ENCODE assay signal across 13 cellular contexts in genomic region chr14:90512332-90512951, GRCh38.
A peak's percentile ranks its signal among the peaks of the same experiment; 100 is the strongest.
DNase-seq lines count a peak whose midpoint lies in the region; ATAC-seq and TF ChIP-seq lines count a peak whose summit lies in the region.
"Had no signal": no experiment of that assay in that cellular context is flagged by ENCODE, and none has a peak within 500 bp of the region (broad histone marks: within the 10 kb centered on the region; RNA-seq: fewer than 3 reads in every experiment).

No MANE protein-coding gene starts in this region.

- H3K27me3 ChIP-seq in BLaER1 (no peaks in the 10 kb centered on the region), NT2/D1 (ENCODE audit: insufficient read depth, insufficient read length) (no peaks in the 10 kb centered on the region), heart left ventricle (no peaks in the 10 kb centered on the region), neuronal stem cell (ENCODE audit: control insufficient read depth in 3 of 3, insufficient read depth in 3 of 3, low read depth in 1 of 3, low read length in 3 of 3) (no peaks in the 10 kb centered on the region), SK-N-SH (ENCODE audit: insufficient read depth) (no peaks in the 10 kb centered on the region)
- H3K27me3 ChIP-seq: uterus had no signal

- DNase-seq in NT2/D1 (ENCODE audit: low read depth, low spot score) (no peak), heart left ventricle (peak in 1 of 5 donors; percentile 48), neuronal stem cell (ENCODE audit: low spot score) (no peak), T-helper 2 cell (no peak), SIG-M5 treated with dmso at 0.1 percent for 504 hours (lab: John Stamatoyannopoulos, UW; ENCODE audit: unreplicated experiment) (no peak), SW 1271 (lab: John Stamatoyannopoulos, UW) (no peak), SK-N-SH (no peak)
- DNase-seq: activated CD8-positive, alpha-beta memory T cell treated with anti-CD3 and anti-CD28 coated beads, Interleukin-2, amount 50 U/mL, for 4 hours; activated naive CD8-positive, alpha-beta T cell treated with anti-CD3 and anti-CD28 coated beads, Interleukin-2, amount 10 ng/mL, durations not matched to agents 7 days and 5 days; EL; immature natural killer cell; uterus had no signal

- no peak for TF ChIP-seq CTCF in heart left ventricle (IDR thresholded peaks at IDR 0.05)
- TF ChIP-seq CTCF in SK-N-SH (IDR thresholded peaks at IDR 0.05), result no peak

- peak overlapping the region; percentile 76 for H3K9ac ChIP-seq in BLaER1
- H3K9ac ChIP-seq in NT2/D1 (ENCODE audit: insufficient read length, low read depth), result peak overlapping the region; percentile 64
- no peak overlapping the region for H3K9ac ChIP-seq in neuronal stem cell (ENCODE audit: low read depth, low read length, poor library complexity)
- H3K9ac ChIP-seq in SK-N-SH, result no peak overlapping the region

- no peak overlapping the region for H3K4ac ChIP-seq in neuronal stem cell (ENCODE audit: low read length)

- H2BK15ac ChIP-seq in neuronal stem cell (ENCODE audit: low read length), result peak overlapping the region; percentile 98

- peaks cover 74% of the 10 kb centered on the region for H3K4me1 ChIP-seq in BLaER1
- peaks cover 29% of the 10 kb centered on the region for H3K4me1 ChIP-seq in NT2/D1 (ENCODE audit: insufficient read depth, insufficient read length)
- peaks cover 3 to 30% (median 23%) of the 10 kb centered on the region in 12 donors for H3K4me1 ChIP-seq in heart left ventricle
- H3K4me1 ChIP-seq in neuronal stem cell (ENCODE audit: control insufficient read depth in 2 of 2, insufficient read depth in 1 of 2, low read depth in 1 of 2, low read length in 2 of 2), result peaks cover 26 to 30% of the 10 kb centered on the region in 2 donors
- H3K4me1 ChIP-seq in SK-N-SH (ENCODE audit: control insufficient read depth in 1 of 2, insufficient read depth in 2 of 2, low read depth in 1 of 2, low read length in 1 of 2), result peaks cover 0 to 19% of the 10 kb centered on the region in 2 experiments; a peak in 1 of 4 replicates
- H3K4me1 ChIP-seq: uterus had no signal

- CTCF ChIA-PET in SK-N-SH (lab: Yijun Ruan, JAX), result interaction anchor here (1.2 to 2.7 kb wide), 3 partner anchors 10 to 113 kb away, joined by 4 to 12 read pairs (median 5); no protein-coding TSS in a partner anchor

- no peak overlapping the region for H3K4me3 ChIP-seq in BLaER1
- no peak overlapping the region for H3K4me3 ChIP-seq in NT2/D1 (ENCODE audit: insufficient read length, low read depth)
- no peak overlapping the region for H3K4me3 ChIP-seq in heart left ventricle
- no peak overlapping the region for H3K4me3 ChIP-seq in neuronal stem cell (ENCODE audit: low read length in 2 of 2)
- no peak overlapping the region for H3K4me3 ChIP-seq in SK-N-SH (ENCODE audit: low read depth in 2 of 2, low read length in 1 of 2)
- H3K4me3 ChIP-seq: uterus had no signal

- H2BK12ac ChIP-seq in neuronal stem cell (ENCODE audit: low read length), result peak overlapping the region; percentile 80

- H2AFZ ChIP-seq in neuronal stem cell (ENCODE audit: low read length), result peak overlapping the region; percentile 67
- no peak overlapping the region for H2AFZ ChIP-seq in SK-N-SH (ENCODE audit: low read depth)

- H3K4me2 ChIP-seq in BLaER1 (peak overlapping the region; percentile 85), neuronal stem cell (ENCODE audit: insufficient read depth, low read length, poor library complexity, severe bottlenecking) (no peak overlapping the region), SK-N-SH (no peak overlapping the region)

- no peak for TF ChIP-seq RAD21 in SK-N-SH (IDR thresholded peaks at IDR 0.05; ENCODE audit: low read length)

- no peak for TF ChIP-seq POLR2A in heart left ventricle (IDR thresholded peaks at IDR 0.05)

- H4K8ac ChIP-seq in neuronal stem cell (ENCODE audit: low read depth, low read length), result peak overlapping the region; percentile 95

- H2BK5ac ChIP-seq in neuronal stem cell (ENCODE audit: low read length), result peak overlapping the region; percentile 6

- WGBS in heart left ventricle, 4 donors, result 49 to 72% (median 61%) methylated on average over 3 to 10 of the region's 10 CpGs
- WGBS in neuronal stem cell (ENCODE audit: extremely low coverage in 2 of 2, insufficient read length in 2 of 2, insufficient replicate concordance in 1 of 2), 2 donors, result no CpG with 5 or more reads among the region's 10 CpGs
- 53% methylated on average over 5 of the region's 10 CpGs for WGBS in SK-N-SH (ENCODE audit: low lambda C conversion rate)

- H3F3A ChIP-seq in SK-N-SH (replicated peaks; ENCODE audit: insufficient read depth), result no peaks in the 10 kb centered on the region

- H2BK120ac ChIP-seq in neuronal stem cell (ENCODE audit: low read depth, low read length), result no peak overlapping the region

- peak overlapping the region; percentile 95 for H3K18ac ChIP-seq in neuronal stem cell (ENCODE audit: low read length)

- POLR2A ChIA-PET in SK-N-SH (lab: Yijun Ruan, JAX), result interaction anchor here (0.6 to 1.3 kb wide), 4 partner anchors 11 to 643 kb away, joined by 3 to 4 read pairs (median 3); no protein-coding TSS in a partner anchor

- H4K20me1 ChIP-seq in BLaER1 (no peaks in the 10 kb centered on the region), SK-N-SH (ENCODE audit: insufficient read depth) (no peaks in the 10 kb centered on the region)

- H2AK5ac ChIP-seq in neuronal stem cell (ENCODE audit: low read depth, low read length), result peak overlapping the region; percentile 83

- H3K23ac ChIP-seq in neuronal stem cell (ENCODE audit: low read depth, low read length, poor library complexity), result peak overlapping the region; percentile 23

- peak overlapping the region; percentile 25 for H3K14ac ChIP-seq in neuronal stem cell (ENCODE audit: low read length)

- H3K79me2 ChIP-seq in SK-N-SH (ENCODE audit: insufficient read depth), result no peaks in the 10 kb centered on the region

- H3K36me3 ChIP-seq in BLaER1, result no peaks in the 10 kb centered on the region
- no peaks in the 10 kb centered on the region for H3K36me3 ChIP-seq in NT2/D1 (ENCODE audit: insufficient read depth, insufficient read length, low read length)
- H3K36me3 ChIP-seq in heart left ventricle, result no peaks in the 10 kb centered on the region
- no peaks in the 10 kb centered on the region for H3K36me3 ChIP-seq in neuronal stem cell (replicated peaks in 1 of 2; ENCODE audit: control insufficient read depth in 2 of 2, insufficient read depth in 2 of 2, low read length in 2 of 2)
- no peaks in the 10 kb centered on the region for H3K36me3 ChIP-seq in SK-N-SH (replicated peaks in 1 of 2; ENCODE audit: control insufficient read depth in 1 of 2, insufficient read depth in 2 of 2, low read length in 1 of 2)
- H3K36me3 ChIP-seq: uterus had no signal

- no peaks in the 10 kb centered on the region for H3K9me2 ChIP-seq in SK-N-SH

- TF ChIP-seq EP300 in SK-N-SH (IDR thresholded peaks at IDR 0.05; ENCODE audit: borderline replicate concordance in 1 of 2, low read depth in 1 of 2, low read length in 1 of 2), result no peak

- peak overlapping the region; percentile 87 for H4K91ac ChIP-seq in neuronal stem cell (ENCODE audit: low read depth, low read length, poor library complexity)

- H3K9me3 ChIP-seq in BLaER1, result no peaks in the 10 kb centered on the region
- no peaks in the 10 kb centered on the region for H3K9me3 ChIP-seq in NT2/D1 (ENCODE audit: insufficient read depth, low read length)
- no peaks in the 10 kb centered on the region for H3K9me3 ChIP-seq in heart left ventricle
- H3K9me3 ChIP-seq in neuronal stem cell (replicated peaks in 1 of 2; ENCODE audit: control insufficient read depth in 2 of 2, insufficient read depth in 1 of 2, low read depth in 1 of 2, low read length in 2 of 2), result no peaks in the 10 kb centered on the region
- no peaks in the 10 kb centered on the region for H3K9me3 ChIP-seq in SK-N-SH
- H3K9me3 ChIP-seq: uterus had no signal

- H3K79me1 ChIP-seq in neuronal stem cell (ENCODE audit: low read depth, low read length), result no peaks in the 10 kb centered on the region

- ATAC-seq in heart left ventricle, result peak in 3 of 4 donors; percentile 10 to 29 (median 14)

- peak overlapping the region; percentile 82 for H3K27ac ChIP-seq in BLaER1
- peak overlapping the region in 11 of 12 donors; percentile 24 to 94 (median 81) for H3K27ac ChIP-seq in heart left ventricle
- H3K27ac ChIP-seq in neuronal stem cell (replicated peaks; ENCODE audit: low read length), result no peak overlapping the region
- peak overlapping the region in 1 of 2 experiments; percentile 8; a peak in 1 of 4 replicates for H3K27ac ChIP-seq in SK-N-SH (ENCODE audit: low read depth in 2 of 2, low read length in 1 of 2)
- H3K27ac ChIP-seq: uterus had no signal

- intact Hi-C loops in heart left ventricle (cut with DNase I), result loop anchor here in 5 of 10 donors (5.0 to 10.0 kb wide), 5 partner anchors 105 to 185 kb away; no protein-coding TSS in a partner anchor

TF ChIP-seq in SK-N-SH, 30 proteins besides CTCF, POLR2A, EP300 and RAD21:
- no peak for TF ChIP-seq EZH2phosphoT487 (IDR thresholded peaks at IDR 0.05; ENCODE audit: borderline replicate concordance, low read depth)
- no peak for TF ChIP-seq CHD2 (IDR thresholded peaks at IDR 0.05; ENCODE audit: low read length, partially characterized antibody)
- no peak for TF ChIP-seq FOSL2 (IDR thresholded peaks at IDR 0.05; ENCODE audit: borderline replicate concordance, low read depth)
- no peak for TF ChIP-seq IRF3 (IDR thresholded peaks at IDR 0.05; ENCODE audit: low read depth, low read length)
- no peak for TF ChIP-seq USF1 (IDR thresholded peaks at IDR 0.05; ENCODE audit: borderline replicate concordance, low read depth)

Comparison
In these comparisons a context has a peak if more than half of its experiments do, and no peak if none do; other contexts are left out.
1. H3K9ac ChIP-seq: peak in BLaER1 (single experiment) and NT2/D1 (single experiment); none in neuronal stem cell (single experiment) and SK-N-SH (single experiment).